In genomic region chr6:11810039-11810541, GRCh38 we compare ENCODE assay signal across 9 cellular contexts. TPM values are rescaled to one million over a fixed set of nuclear protein-coding genes. Genes with fewer than 3 reads are reported as not detected.
A peak's percentile ranks its signal among the peaks of the same experiment; 100 is the strongest.
DNase-seq lines count a peak whose midpoint lies in the region; ATAC-seq and TF ChIP-seq lines count a peak whose summit lies in the region.
"Had no signal": no experiment of that assay in that cellular context is flagged by ENCODE, and none has a peak within 500 bp of the region (broad histone marks: within the 10 kb centered on the region; RNA-seq: fewer than 3 reads in every experiment).

No MANE protein-coding gene starts in this region.

- H3K36me3 Mint-ChIP-seq in chondrocyte (ENCODE audit: low read depth) = no peaks in the 10 kb centered on the region
- H3K36me3 Mint-ChIP-seq: CD4-positive, CD25-positive, alpha-beta regulatory T cell had no signal

- H3K4me3 Mint-ChIP-seq in stimulated activated naive CD8-positive, alpha-beta T cell treated with anti-CD3 and anti-CD28 coated beads, Interleukin-15, amount 100 ng/mL, for 72 hours = no peak overlapping the region
- peak overlapping the region; percentile 17 for H3K4me3 Mint-ChIP-seq in chondrocyte (ENCODE audit: unreplicated experiment)
- H3K4me3 Mint-ChIP-seq: CD4-positive, CD25-positive, alpha-beta regulatory T cell had no signal

- H3K27me3 ChIP-seq in lower lobe of right lung (ENCODE audit: low read depth) = no peaks in the 10 kb centered on the region

- peak overlapping the region; percentile 53 for H3K27ac ChIP-seq in lower lobe of right lung

- H3K9me3 ChIP-seq in lower lobe of right lung = no peaks in the 10 kb centered on the region

- no peak for DNase-seq in stimulated activated naive CD8-positive, alpha-beta T cell treated with anti-CD3 and anti-CD28 coated beads, Interleukin-15, amount 100 ng/mL, for 72 hours
- no peak for DNase-seq in stimulated activated naive CD8-positive, alpha-beta T cell treated with anti-CD3 and anti-CD28 coated beads, Interleukin-15, Interleukin-2, amounts not matched to agents 100 U/mL and 50 U/mL, for 24 hours
- no peak for DNase-seq in chondrocyte (ENCODE audit: low spot score)
- peak; percentile 81 for DNase-seq in lower lobe of right lung
- DNase-seq in NOMO-1 (lab: John Stamatoyannopoulos, UW; ENCODE audit: unreplicated experiment in 2 of 2) = no peak
- no peak for DNase-seq in NCI-H526 (lab: John Stamatoyannopoulos, UW)
- no peak for DNase-seq in T-helper 2 cell
- DNase-seq in activated effector memory CD4-positive, alpha-beta T cell treated with Interleukin-2 at 50 U/mL for 16 hours = no peak
- DNase-seq: CD4-positive, CD25-positive, alpha-beta regulatory T cell had no signal

- TF ChIP-seq CTCF in chondrocyte (IDR thresholded peaks at IDR 0.05) (no peak), lower lobe of right lung (IDR thresholded peaks at IDR 0.05) (no peak)

- ATAC-seq in stimulated activated naive CD8-positive, alpha-beta T cell treated with anti-CD3 and anti-CD28 coated beads, Interleukin-15, amount 100 ng/mL, for 72 hours = no peak
- ATAC-seq in stimulated activated naive CD8-positive, alpha-beta T cell treated with anti-CD3 and anti-CD28 coated beads, Interleukin-15, Interleukin-2, amounts not matched to agents 100 U/mL and 50 U/mL, for 24 hours = no peak
- ATAC-seq in lower lobe of right lung = peak; percentile 91 to 96

- peaks cover 61% of the 10 kb centered on the region for H3K4me1 Mint-ChIP-seq in stimulated activated naive CD8-positive, alpha-beta T cell treated with anti-CD3 and anti-CD28 coated beads, Interleukin-15, amount 100 ng/mL, for 72 hours
- peaks cover 57% of the 10 kb centered on the region for H3K4me1 Mint-ChIP-seq in chondrocyte (ENCODE audit: low read depth)

- no peak overlapping the region for H3K4me3 ChIP-seq in lower lobe of right lung

- no peaks in the 10 kb centered on the region for H3K36me3 ChIP-seq in lower lobe of right lung

- peak overlapping the region; percentile 12 to 31 for H3K27ac Mint-ChIP-seq in stimulated activated naive CD8-positive, alpha-beta T cell treated with anti-CD3 and anti-CD28 coated beads, Interleukin-15, amount 100 ng/mL, for 72 hours
- peak overlapping the region; percentile 81 for H3K27ac Mint-ChIP-seq in chondrocyte (ENCODE audit: unreplicated experiment)
- H3K27ac Mint-ChIP-seq: CD4-positive, CD25-positive, alpha-beta regulatory T cell had no signal

- H3K27me3 Mint-ChIP-seq in stimulated activated naive CD8-positive, alpha-beta T cell treated with anti-CD3 and anti-CD28 coated beads, Interleukin-15, amount 100 ng/mL, for 72 hours = no peaks in the 10 kb centered on the region
- no peaks in the 10 kb centered on the region for H3K27me3 Mint-ChIP-seq in chondrocyte (ENCODE audit: low read depth)

- intact Hi-C loops in lower lobe of right lung (cut with DNase I) = no loop called here

- H3K9me3 Mint-ChIP-seq in stimulated activated naive CD8-positive, alpha-beta T cell treated with anti-CD3 and anti-CD28 coated beads, Interleukin-15, amount 100 ng/mL, for 72 hours = peaks cover 4 to 7% of the 10 kb centered on the region in 2 donors
- no peaks in the 10 kb centered on the region for H3K9me3 Mint-ChIP-seq in chondrocyte (ENCODE audit: low read depth)
- H3K9me3 Mint-ChIP-seq: CD4-positive, CD25-positive, alpha-beta regulatory T cell had no signal

- peaks cover 25% of the 10 kb centered on the region for H3K4me1 ChIP-seq in lower lobe of right lung

RNA-seq across cellular contexts. Expression of gene ADTRP, which starts 31.5 kb away (rescaled TPM):
- total RNA-seq in chondrocyte = 0.35 to 1.3 TPM (median 0.77 TPM) in 3 replicates
- 42.5 TPM for total RNA-seq in lower lobe of right lung

Comparison
In these comparisons a context has a peak if more than half of its experiments do, and no peak if none do; other contexts are left out.
1. ATAC-seq: peak in lower lobe of right lung (2 of 2); none in stimulated activated naive CD8-positive, alpha-beta T cell treated with anti-CD3 and anti-CD28 coated beads, Interleukin-15, amount 100 ng/mL, for 72 hours (single experiment) and stimulated activated naive CD8-positive, alpha-beta T cell treated with anti-CD3 and anti-CD28 coated beads, Interleukin-15, Interleukin-2, amounts not matched to agents 100 U/mL and 50 U/mL, for 24 hours (single experiment).
2. RNA of gene ADTRP, which starts 31.5 kb away (total RNA-seq): 42.5 TPM in lower lobe of right lung (single experiment); 0.35 to 1.3 TPM in chondrocyte; every median in the first group is over 10 times any median in the second.